ENCODE assay signal across 1 cellular context in genomic region chr13:97749174-97749573, GRCh38.
TF ChIP-seq lines count a peak whose summit lies in the region.

No MANE protein-coding gene starts in this region.

TF ChIP-seq in GM23338, 12 proteins besides CTCF, POLR2A, EP300 and RAD21 (continued from another document):
- TF ChIP-seq REST (IDR thresholded peaks at IDR 0.05; ENCODE audit: unreplicated experiment) = no peak
- no peak for TF ChIP-seq ZNF331 (CRISPR knock-in tag; IDR thresholded peaks at IDR 0.05; ENCODE audit: low read depth)
- TF ChIP-seq ETS1 (IDR thresholded peaks at IDR 0.05) = no peak
